24 cellular contexts compared by ENCODE assay signal in genomic region chr1:7109901-7110300, GRCh38.
"Had no signal": no experiment of that assay in that cellular context is flagged by ENCODE, and none has a peak within 500 bp of the region (broad histone marks: within the 10 kb centered on the region; RNA-seq: fewer than 3 reads in every experiment).

No MANE protein-coding gene starts in this region.

- FAIRE-seq: colon, endometrium, islet of Langerhans, small intestine had no signal

- ATAC-seq: activated CD8-positive, alpha-beta memory T cell treated with anti-CD3 and anti-CD28 coated beads, Interleukin-2, amount 10 ng/mL, durations not matched to agents 7 days and 5 days; lower lobe of right lung; natural killer cell treated with Interleukin-12 subunit alpha and Interleukin-12 subunit beta and Interleukin-15 and Interleukin-18, amount 100 ng/mL, for 72 hours; right lobe of liver; stimulated activated effector memory CD8-positive, alpha-beta T cell treated with anti-CD3 and anti-CD28 coated beads, Interleukin-12 subunit alpha, Interleukin-12 subunit beta, amount 100 ng/mL, for 72 hours; T-cell had no signal

- H3K27ac ChIP-seq: dorsolateral prefrontal cortex, esophagus muscularis mucosa, lower lobe of right lung, parathyroid adenoma, right lobe of liver, stomach had no signal

- DNase-seq: activated CD4-positive, alpha-beta memory T cell treated with anti-CD3 and anti-CD28 coated beads, Interleukin-2, amount 10 ng/mL, durations not matched to agents 7 days and 5 days; activated CD4-positive, alpha-beta T cell treated with anti-CD3 and anti-CD28 coated beads for 48 hours; activated CD4-positive, CD25-positive, alpha-beta regulatory T cell; activated CD8-positive, alpha-beta memory T cell treated with anti-CD3 and anti-CD28 coated beads, Interleukin-2, amount 10 ng/mL, durations not matched to agents 7 days and 5 days; activated naive CD4-positive, alpha-beta T cell; activated naive CD8-positive, alpha-beta T cell treated with anti-CD3 and anti-CD28 coated beads for 36 hours; amniotic stem cell; central memory CD4-positive, alpha-beta T cell; dorsolateral prefrontal cortex; lower lobe of right lung; right lobe of liver; small intestine; stimulated activated CD4-positive, alpha-beta T cell treated with anti-CD3 and anti-CD28 coated beads, Interleukin-15, amount 100 ng/mL, for 24 hours; stimulated activated CD4-positive, alpha-beta T cell treated with anti-CD3 and anti-CD28 coated beads, Interleukin-4, amount 100 ng/mL, for 1 hour; stomach; T-cell; trophoblast cell had no signal
